Comparison of ENCODE assay signal across 8 cellular contexts in genomic region chr20:35454881-35455609, GRCh38. TPM values are rescaled to one million over a fixed set of nuclear protein-coding genes. Genes with fewer than 3 reads are reported as not detected.
DNase-seq lines count a peak whose midpoint lies in the region; ATAC-seq and TF ChIP-seq lines count a peak whose summit lies in the region.

Gene CEP250, plus strand, starts transcription at chr20:35455598. Its CDS starts 6,770 bp downstream, at chr20:35462368.

- peaks cover 0 to 4% (median 2%) of the 10 kb centered on the region in 3 donors for H3K27me3 Mint-ChIP-seq in immature natural killer cell (ENCODE audit: low read depth in 3 of 3)

- DNase-seq in AG09319 (ENCODE audit: extremely low read depth, low read depth) (peak; percentile 83), NCI-H345 treated with DMSO at 0.1 percent for 48 hours (lab: John Stamatoyannopoulos, UW; ENCODE audit: unreplicated experiment) (peak; percentile 99), caudate nucleus (lab: John Stamatoyannopoulos, UW) (peak; percentile 67 to 96 (median 91)), immature natural killer cell (peak; percentile 94 to 97 (median 96)), smooth muscle cell of the brain vasculature (ENCODE audit: low read depth, low spot score) (peak; percentile 86)
- DNase-seq in activated CD4-positive, CD25-positive, alpha-beta regulatory T cell (lab: John Stamatoyannopoulos, UW): peak; percentile 84 to 92 (median 87)

- H3K4me3 Mint-ChIP-seq in immature natural killer cell: peak within 1 kb of the TSS; percentile 95 to 99 (median 96)

- peak; percentile 92 for ATAC-seq in GM19035 (IDR thresholded peaks at IDR 0.05; ENCODE audit: unreplicated experiment)
- peak; percentile 84 for ATAC-seq in HG03342 (IDR thresholded peaks at IDR 0.05; ENCODE audit: unreplicated experiment)

- peaks cover 14 to 17% of the 10 kb centered on the region in 2 donors for H3K4me1 Mint-ChIP-seq in immature natural killer cell

- H3K36me3 Mint-ChIP-seq in immature natural killer cell: peaks cover 0 to under 1% (median 0%) of the 10 kb centered on the region in 3 donors

- TF ChIP-seq CTCF in AG09319 (IDR thresholded peaks at IDR 0.05; ENCODE audit: low read depth, low read length): no peak

- H3K27ac Mint-ChIP-seq in immature natural killer cell: peak within 1 kb of the TSS; percentile 93 to 98 (median 96)

- H3K9me3 Mint-ChIP-seq in immature natural killer cell: no peaks in the 10 kb centered on the region

- peak within 1 kb of the TSS; percentile 97 for H3K27ac ChIP-seq in caudate nucleus (ENCODE audit: low read depth, low read length)

RNA-seq across cellular contexts. Expression of gene CEP250, which starts in this region (rescaled TPM):
- 10 to 100 TPM in 1 of 3 donors, 1 to 10 TPM in 2; 2.5 to 22.4 (median 4.4) TPM for polyA plus RNA-seq in immature natural killer cell

Comparison
In these comparisons a context has a peak if more than half of its experiments do, and no peak if none do; other contexts are left out.
1. Peak in every context shown above with its lines: DNase-seq, ATAC-seq and H3K27ac ChIP-seq.